ENCODE assay signal across 27 cellular contexts in the genomic region with DNA sequence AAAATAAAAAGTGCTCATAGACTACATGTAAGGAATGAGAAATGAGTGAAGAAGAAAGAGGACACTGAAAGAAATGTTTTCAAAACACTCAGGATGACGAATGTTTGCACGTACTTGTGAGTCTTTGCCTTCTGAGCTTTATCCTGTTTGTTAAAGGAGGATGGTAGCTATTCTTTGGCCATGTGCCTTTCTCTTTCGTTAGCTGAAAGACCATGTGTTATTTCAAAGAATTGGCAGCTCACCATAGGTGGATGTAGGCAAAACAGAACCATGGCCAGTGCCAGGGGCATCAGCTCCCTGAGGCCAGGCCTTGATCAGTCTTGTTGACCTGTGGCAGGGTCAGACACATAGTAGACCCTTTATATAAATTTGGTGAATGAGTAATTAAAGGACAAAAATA.
"Had no signal": no experiment of that assay in that cellular context is flagged by ENCODE, and none has a peak within 500 bp of the region (broad histone marks: within the 10 kb centered on the region; RNA-seq: fewer than 3 reads in every experiment).

No MANE protein-coding gene starts in this region.

- H3K36me3 ChIP-seq: stomach, suprapubic skin, thoracic aorta, thyroid gland, tibial artery, transverse colon, upper lobe of left lung, upper lobe of right lung, uterus, vagina had no signal

- H3K9me3 ChIP-seq: suprapubic skin, testis, thoracic aorta, thyroid gland, transverse colon, upper lobe of left lung, upper lobe of right lung, uterus, vagina had no signal

- H3K27ac ChIP-seq: stomach, suprapubic skin, testis, thoracic aorta, thyroid gland, tibial artery, transverse colon, upper lobe of left lung, upper lobe of right lung, uterus, vagina had no signal

- H3K4me1 ChIP-seq: stomach, suprapubic skin, testis, thyroid gland, tibial artery, transverse colon, upper lobe of left lung, upper lobe of right lung, uterus, vagina had no signal

- H3K27me3 ChIP-seq: stomach, suprapubic skin, testis, thyroid gland, tibial artery, transverse colon, upper lobe of left lung, upper lobe of right lung, uterus, vagina had no signal

- H3K4me3 ChIP-seq: stomach, suprapubic skin, testis, thoracic aorta, thyroid gland, tibial artery, transverse colon, upper lobe of left lung, upper lobe of right lung, uterus, vagina had no signal

- ATAC-seq: stimulated activated effector memory CD8-positive, alpha-beta T cell treated with anti-CD3 and anti-CD28 coated beads, Interleukin-12 subunit alpha, Interleukin-12 subunit beta, amount 100 ng/mL, for 72 hours; stimulated activated memory B cell treated with anti-CD40 and anti-IgM and Interleukin-4, amounts not matched to agents 10 μg/mL and 1 μg/mL and 100 μg/mL, for 72 hours; stimulated activated naive B cell treated with anti-CD40 and anti-IgM and Interleukin-4, amounts not matched to agents 10 μg/mL and 1 μg/mL and 100 μg/mL, for 72 hours; stimulated activated naive CD8-positive, alpha-beta T cell treated with anti-CD3 and anti-CD28 coated beads, Interleukin-15, amount 100 ng/mL, for 72 hours; stimulated activated naive CD8-positive, alpha-beta T cell treated with anti-CD3 and anti-CD28 coated beads, Interleukin-15, Interleukin-2, amounts not matched to agents 100 U/mL and 50 U/mL, for 24 hours; upper lobe of right lung had no signal

- DNase-seq: stimulated activated CD4-positive, alpha-beta T cell treated with anti-CD3 and anti-CD28 coated beads, Interleukin-2, amount 100 ng/mL, for 24 hours; stimulated activated CD4-positive, alpha-beta T cell treated with anti-CD3 and anti-CD28 coated beads, Interleukin-2, amount 100 ng/mL, for 48 hours; stimulated activated CD4-positive, alpha-beta T cell treated with anti-CD3 and anti-CD28 coated beads, Interleukin-4, amount 100 ng/mL, for 1 hour; stimulated activated CD4-positive, alpha-beta T cell treated with anti-CD3 and anti-CD28 coated beads, Interleukin-4, amount 100 ng/mL, for 24 hours; stimulated activated CD4-positive, alpha-beta T cell treated with anti-CD3 and anti-CD28 coated beads, Interleukin-4, amount 100 ng/mL, for 4 hours; stimulated activated CD8-positive, alpha-beta memory T cell treated with anti-CD3 and anti-CD28 coated beads, Interleukin-4, amount 100 ng/mL, for 48 hours; stimulated activated naive B cell treated with anti-CD40 and anti-IgM and Interleukin-4, amounts not matched to agents 10 μg/mL and 1 μg/mL and 100 μg/mL, for 72 hours; stimulated activated naive CD4-positive, alpha-beta T cell; stimulated activated naive CD4-positive, alpha-beta T cell treated with Interleukin-2 at 50 U/mL for 16 hours; stimulated activated naive CD8-positive, alpha-beta T cell treated with anti-CD3 and anti-CD28 coated beads, Interleukin-15, amount 100 ng/mL, for 72 hours; stimulated activated naive CD8-positive, alpha-beta T cell treated with anti-CD3 and anti-CD28 coated beads, Interleukin-15, Interleukin-2, amounts not matched to agents 100 U/mL and 50 U/mL, for 24 hours; stomach; substantia nigra; testis; thyroid gland; tibial artery; transverse colon; trophoblast cell; upper lobe of left lung; upper lobe of right lung; uterus had no signal

- FAIRE-seq: urothelium cell line had no signal
